Comparison of ENCODE assay signal across 16 cellular contexts in the genomic region with DNA sequence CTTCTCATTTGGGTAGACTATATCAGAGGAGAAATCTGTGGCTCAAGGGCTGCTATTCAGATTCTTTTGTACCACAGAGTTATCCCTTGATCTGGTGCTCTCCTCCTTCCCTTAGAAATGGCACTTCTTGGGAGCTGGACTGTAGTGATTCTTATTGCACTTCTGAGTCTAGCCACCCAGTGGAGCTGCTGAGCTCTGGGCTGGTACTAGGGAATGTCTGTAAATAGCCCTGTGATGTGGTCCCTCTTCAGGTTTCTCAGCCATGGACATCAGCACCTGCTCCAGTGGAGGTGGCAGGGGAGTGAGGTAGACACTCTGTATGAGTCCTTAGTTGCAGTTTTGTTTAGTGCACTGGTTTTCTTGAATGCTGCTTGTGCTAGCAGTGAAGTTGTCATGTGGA.
DNase-seq lines count a peak whose midpoint lies in the region; ATAC-seq and TF ChIP-seq lines count a peak whose summit lies in the region.
"Had no signal": no experiment of that assay in that cellular context is flagged by ENCODE, and none has a peak within 500 bp of the region (broad histone marks: within the 10 kb centered on the region; RNA-seq: fewer than 3 reads in every experiment).

No MANE protein-coding gene starts in this region.

- no peaks in the 10 kb centered on the region for H3K9me2 ChIP-seq in DOHH2 (replicated peaks; ENCODE audit: control insufficient read depth, low read length)

- CTCF ChIA-PET in HEK293T (lab: Yijun Ruan, JAX), result no interaction called here
- CTCF ChIA-PET in Panc1 (lab: Charles Lee), result no interaction called here

- H3K9me3 ChIP-seq in DOHH2 (ENCODE audit: control insufficient read depth, insufficient read depth, low read length), result peaks cover 5% of the 10 kb centered on the region; the same call in 1 of the 2 replicates
- no peaks in the 10 kb centered on the region for H3K9me3 ChIP-seq in Panc1 (ENCODE audit: control insufficient read depth, insufficient read depth, low read depth, low read length)
- H3K9me3 ChIP-seq: neutrophil had no signal

- no peaks in the 10 kb centered on the region for H3F3A ChIP-seq in DOHH2 (ENCODE audit: control insufficient read depth, insufficient read depth)

- H3K36me3 ChIP-seq in DOHH2 (ENCODE audit: control insufficient read depth, low read length) (no peaks in the 10 kb centered on the region), Panc1 (ENCODE audit: control insufficient read depth, insufficient read depth, low read length) (no peaks in the 10 kb centered on the region)
- H3K36me3 ChIP-seq: neutrophil had no signal

- peak; percentile 45 for DNase-seq in HEK293T (ENCODE audit: extremely low spot score)
- DNase-seq in Panc1 (ENCODE audit: low read depth, low spot score), result peak; percentile 1
- DNase-seq in iPS-NIHi11 (ENCODE audit: low spot score), result peak; percentile 43
- DNase-seq in HCEC 1CT, result no peak
- DNase-seq in activated effector memory CD4-positive, alpha-beta T cell treated with anti-CD3 and anti-CD28 coated beads, Interleukin-2, amount 50 U/mL, for 16 hours, result no peak
- DNase-seq in KG1 (lab: John Stamatoyannopoulos, UW), result no peak
- DNase-seq: activated CD4-positive, alpha-beta T cell treated with anti-CD3 and anti-CD28 coated beads, Interleukin-2, amount 10 ng/mL, durations not matched to agents 7 days and 5 days; activated naive CD4-positive, alpha-beta T cell treated with anti-CD3 and anti-CD28 coated beads, Interleukin-2, amount 50 U/mL, for 16 hours; effector CD4-positive, alpha-beta T cell; NCI-H1105 treated with DMSO at 0.1 percent for 48 hours; Right ventricle myocardium superior; stimulated activated CD4-positive, alpha-beta T cell treated with anti-CD3 and anti-CD28 coated beads, Interleukin-15, amount 100 ng/mL, for 24 hours had no signal

- TF ChIP-seq CTCF in DOHH2 (IDR thresholded peaks at IDR 0.05; ENCODE audit: low read depth, low read length, poor library complexity, severe bottlenecking) (peak; percentile 64), Panc1 (IDR thresholded peaks at IDR 0.05) (peak; percentile 43)

- no TSS peak for BruUV-seq in Panc1 (replicated peaks; lab: Mats Ljungman, UMichigan)

- H3K27ac ChIP-seq in DOHH2 (ENCODE audit: low read depth, low read length), result no peak overlapping the region
- no peak overlapping the region for H3K27ac ChIP-seq in Panc1 (ENCODE audit: low read length)
- H3K27ac ChIP-seq: neutrophil had no signal

- no peaks in the 10 kb centered on the region for H3K27me3 ChIP-seq in DOHH2 (ENCODE audit: control insufficient read depth, low read length)
- H3K27me3 ChIP-seq in Panc1 (ENCODE audit: control insufficient read depth, insufficient read depth, low read length), result no peaks in the 10 kb centered on the region
- H3K27me3 ChIP-seq: neutrophil had no signal

- intact Hi-C loops in Panc1 (cut with micrococcal nuclease; ENCODE audit: unreplicated experiment), result no loop called here

- in situ Hi-C loops in Panc1 (cut with HindIII; ENCODE audit: low pct_unique_long_range_greater_than_20kb, low sequenced_read_pairs), result no loop called here

- H3K79me2 ChIP-seq in DOHH2 (ENCODE audit: control insufficient read depth, low read length), result no peaks in the 10 kb centered on the region

- H3K4me1 ChIP-seq in DOHH2 (ENCODE audit: control insufficient read depth, low read length), result peaks cover 12% of the 10 kb centered on the region; the same call in 1 of the 2 replicates
- H3K4me1 ChIP-seq in Panc1 (ENCODE audit: control insufficient read depth, insufficient read depth, low read length), result no peaks in the 10 kb centered on the region

- H4K20me1 ChIP-seq in DOHH2 (ENCODE audit: control insufficient read depth, insufficient read depth, low read depth, low read length), result no peaks in the 10 kb centered on the region

- POLR2A ChIA-PET in HEK293T (lab: Yijun Ruan, JAX) (no interaction called here), Panc1 (lab: Charles Lee) (no interaction called here)

- H3K4me3 ChIP-seq in DOHH2 (ENCODE audit: low read length) (no peak overlapping the region), Panc1 (ENCODE audit: low read depth in 2 of 2, low read length in 2 of 2) (no peak overlapping the region)

- H3K4me2 ChIP-seq in DOHH2 (ENCODE audit: low read length), result no peak overlapping the region

- ATAC-seq in Panc1, result no peak
- no peak for ATAC-seq in HG02759 (IDR thresholded peaks at IDR 0.05; ENCODE audit: unreplicated experiment)
- ATAC-seq: stimulated activated memory B cell treated with anti-CD40 and anti-IgM and Interleukin-4, amounts not matched to agents 10 μg/mL and 1 μg/mL and 100 μg/mL, for 72 hours had no signal

TF ChIP-seq in HEK293T, 16 proteins besides CTCF, POLR2A, EP300 and RAD21:
- TF ChIP-seq HDGF (IDR thresholded peaks at IDR 0.05; ENCODE audit: borderline replicate concordance) (no peak), SP1 (IDR thresholded peaks at IDR 0.05) (no peak), ELF4 (IDR thresholded peaks at IDR 0.05) (no peak), LEF1 (IDR thresholded peaks at IDR 0.05; ENCODE audit: borderline replicate concordance) (no peak), BHLHE40 (IDR thresholded peaks at IDR 0.05; ENCODE audit: borderline replicate concordance) (no peak), FOXK2 (IDR thresholded peaks at IDR 0.05) (no peak), NFRKB (IDR thresholded peaks at IDR 0.05) (no peak), ZNF384 (IDR thresholded peaks at IDR 0.05) (no peak), ARNT (IDR thresholded peaks at IDR 0.05) (no peak)
- TF ChIP-seq, protein P1, sequence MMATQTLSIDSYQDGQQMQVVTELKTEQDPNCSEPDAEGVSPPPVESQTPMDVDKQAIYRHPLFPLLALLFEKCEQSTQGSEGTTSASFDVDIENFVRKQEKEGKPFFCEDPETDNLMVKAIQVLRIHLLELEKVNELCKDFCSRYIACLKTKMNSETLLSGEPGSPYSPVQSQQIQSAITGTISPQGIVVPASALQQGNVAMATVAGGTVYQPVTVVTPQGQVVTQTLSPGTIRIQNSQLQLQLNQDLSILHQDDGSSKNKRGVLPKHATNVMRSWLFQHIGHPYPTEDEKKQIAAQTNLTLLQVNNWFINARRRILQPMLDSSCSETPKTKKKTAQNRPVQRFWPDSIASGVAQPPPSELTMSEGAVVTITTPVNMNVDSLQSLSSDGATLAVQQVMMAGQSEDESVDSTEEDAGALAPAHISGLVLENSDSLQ (IDR thresholded peaks at IDR 0.05), result no peak

Comparison
In these comparisons a context has a peak if more than half of its experiments do, and no peak if none do; other contexts are left out.
1. DNase-seq: peak in HEK293T (single experiment), Panc1 (single experiment) and iPS-NIHi11 (single experiment); none in HCEC 1CT (single experiment), activated effector memory CD4-positive, alpha-beta T cell treated with anti-CD3 and anti-CD28 coated beads, Interleukin-2, amount 50 U/mL, for 16 hours (single experiment) and KG1 (single experiment).